Comparison of ENCODE assay signal across 2 cellular contexts in genomic region chr2:108906403-108907077, GRCh38.
TF ChIP-seq lines count a peak whose summit lies in the region.

No MANE protein-coding gene starts in this region.

TF ChIP-seq in SK-N-SH, 30 proteins besides CTCF, POLR2A, EP300 and RAD21:
- TF ChIP-seq PBX3 (IDR thresholded peaks at IDR 0.05) (no peak), RFX5 (IDR thresholded peaks at IDR 0.05; ENCODE audit: low read length) (no peak), EZH2phosphoT487 (IDR thresholded peaks at IDR 0.05; ENCODE audit: borderline replicate concordance, low read depth) (no peak), ELF1 (IDR thresholded peaks at IDR 0.05) (no peak), TCF12 (IDR thresholded peaks at IDR 0.05) (no peak), NRF1 (IDR thresholded peaks at IDR 0.05; ENCODE audit: low read depth, low read length) (no peak)

TF ChIP-seq in liver, 16 proteins besides CTCF, POLR2A, EP300 and RAD21:
- TF ChIP-seq REST (IDR thresholded peaks at IDR 0.05) (no peak), YY1 (IDR thresholded peaks at IDR 0.05) (no peak), HNF4A (conservative IDR thresholded peaks at IDR 0.05) (peak in 1 of 2 donors; percentile 20), RXRA (IDR thresholded peaks at IDR 0.05) (peak; percentile 76 to 79), GABPA (IDR thresholded peaks at IDR 0.05 in 1 of 2, conservative IDR thresholded peaks at IDR 0.05 in 1 of 2) (no peak)
